9 cellular contexts compared by ENCODE assay signal in the genomic region with DNA sequence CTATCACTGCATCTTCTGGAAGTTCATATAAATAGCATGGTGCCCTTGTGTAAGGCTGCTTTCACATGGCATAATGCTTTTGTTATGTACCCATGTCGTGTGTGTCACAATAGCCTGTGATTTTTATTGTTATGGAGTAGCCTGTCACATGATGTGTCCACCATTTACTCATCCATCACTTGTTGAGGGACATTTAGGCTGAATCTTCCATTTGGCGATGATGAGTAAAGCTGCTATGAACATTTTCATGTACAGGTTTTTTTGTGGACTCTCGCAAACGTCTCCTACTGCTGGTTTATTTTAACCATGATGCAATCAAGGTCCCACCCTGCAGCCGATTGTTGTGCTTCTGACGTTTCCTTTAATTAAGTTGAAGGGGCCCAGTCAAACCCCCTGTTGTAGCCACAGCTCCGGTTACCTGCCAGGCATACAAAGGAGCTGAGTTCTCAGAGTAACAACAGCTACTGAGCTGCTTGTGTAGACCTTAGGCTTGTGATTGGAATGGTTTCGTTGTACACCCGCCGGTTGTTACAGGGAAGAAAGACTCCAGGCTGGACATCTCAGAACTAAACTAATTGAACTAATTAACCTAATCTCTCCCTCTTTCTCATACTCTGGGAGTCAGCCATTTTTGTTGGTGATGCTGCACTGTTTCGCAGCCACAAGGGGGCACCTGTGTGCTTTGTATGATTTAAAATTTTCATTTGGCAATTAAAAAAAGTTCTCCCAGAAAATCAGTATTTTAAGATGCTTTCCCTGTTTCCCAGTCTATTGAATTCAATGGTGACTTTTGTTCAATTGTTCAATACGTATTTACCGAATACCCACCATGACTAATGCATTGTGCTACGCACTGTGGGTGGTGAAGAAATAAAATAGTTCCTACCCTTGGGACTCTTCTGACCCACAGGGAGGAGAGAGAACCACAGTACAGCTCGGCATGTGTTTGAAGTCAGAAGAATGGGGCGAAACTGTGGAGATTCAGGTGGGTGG.
DNase-seq lines count a peak whose midpoint lies in the region; ATAC-seq and TF ChIP-seq lines count a peak whose summit lies in the region.
"Had no signal": no experiment of that assay in that cellular context is flagged by ENCODE, and none has a peak within 500 bp of the region (broad histone marks: within the 10 kb centered on the region; RNA-seq: fewer than 3 reads in every experiment).

No MANE protein-coding gene starts in this region.

- no peak for TF ChIP-seq POLR2A in stomach (IDR thresholded peaks at IDR 0.05)

- TF ChIP-seq CTCF in mesothelial cell of epicardium (IDR thresholded peaks at IDR 0.05; ENCODE audit: unreplicated experiment), result peak; percentile 97
- peak in 5 of 7 experiments; percentile 70 to 95 (median 87) for TF ChIP-seq CTCF in stomach (IDR thresholded peaks at IDR 0.05)

- intact Hi-C loops in activated CD4-positive, alpha-beta T cell treated with anti-CD3 and anti-CD28 coated beads for 36 hours (cut with DNase I, micrococcal nuclease), result loop anchor here (1.0 to 2.0 kb wide), 4 partner anchors 285 to 862 kb away; no protein-coding TSS in a partner anchor
- intact Hi-C loops in stomach (cut with DNase I; ENCODE audit: low total_unique reads), result loop anchor here (5.0 kb wide), 1 partner anchor 736 kb away; no protein-coding TSS in a partner anchor

- CTCF ChIA-PET in activated CD4-positive, alpha-beta T cell treated with anti-CD3 and anti-CD28 coated beads for 36 hours (lab: Charles Lee), result interaction anchor here (0.6 to 2.4 kb wide), 22 partner anchors 10 to 1008 kb away, joined by 3 to 14 read pairs (median 3); no protein-coding TSS in a partner anchor

- no peak overlapping the region for H3K4me3 ChIP-seq in stomach

- DNase-seq in SHP77 (lab: John Stamatoyannopoulos, UW) (peak; percentile 44 to 48), SHP77 treated with DMSO at 0.1 percent for 48 hours (lab: John Stamatoyannopoulos, UW) (no peak), NCI-H1694 (lab: John Stamatoyannopoulos, UW) (peak; percentile 39), mesothelial cell of epicardium (ENCODE audit: low spot score in 2 of 2, unreplicated experiment in 2 of 2) (peak in 1 of 2 experiments; percentile 62), stomach (peak; percentile 50)
- peak; percentile 65 for DNase-seq in activated CD4-positive, alpha-beta T cell treated with anti-CD3 and anti-CD28 coated beads for 36 hours
- peak; percentile 10 for DNase-seq in effector CD8-positive, alpha-beta T cell (lab: John Stamatoyannopoulos, UW)

- H3K4me3 Mint-ChIP-seq in activated CD4-positive, alpha-beta T cell treated with anti-CD3 and anti-CD28 coated beads for 36 hours, result no peak overlapping the region
- H3K4me3 Mint-ChIP-seq in mesothelial cell of epicardium, result no peak overlapping the region

- H3K4me1 Mint-ChIP-seq in activated CD4-positive, alpha-beta T cell treated with anti-CD3 and anti-CD28 coated beads for 36 hours, result no peaks in the 10 kb centered on the region
- H3K4me1 Mint-ChIP-seq in mesothelial cell of epicardium, result peaks cover 12% of the 10 kb centered on the region

- POLR2A ChIA-PET in activated CD4-positive, alpha-beta T cell treated with anti-CD3 and anti-CD28 coated beads for 36 hours (lab: Charles Lee), result no interaction called here

- no peak for TF ChIP-seq EP300 in stomach (IDR thresholded peaks at IDR 0.05)

- ATAC-seq in activated CD4-positive, alpha-beta T cell treated with anti-CD3 and anti-CD28 coated beads for 36 hours, result no peak
- no peak for ATAC-seq in GM21529 (IDR thresholded peaks at IDR 0.05; ENCODE audit: unreplicated experiment)

- WGBS in stomach, 5 donors, result 37 to 42% (median 41%) methylated on average over 16 of the region's 16 CpGs

- H3K27ac ChIP-seq in stomach, result no peak overlapping the region
- H3K27ac ChIP-seq: epithelial cell of prostate had no signal

- no peaks in the 10 kb centered on the region for H3K9me3 Mint-ChIP-seq in activated CD4-positive, alpha-beta T cell treated with anti-CD3 and anti-CD28 coated beads for 36 hours (ENCODE audit: low read depth)
- H3K9me3 Mint-ChIP-seq in mesothelial cell of epicardium, result no peaks in the 10 kb centered on the region

- peaks cover 0 to 4% (median 0%) of the 10 kb centered on the region in 4 donors for H3K4me1 ChIP-seq in stomach

- H3K27me3 Mint-ChIP-seq in activated CD4-positive, alpha-beta T cell treated with anti-CD3 and anti-CD28 coated beads for 36 hours, result peaks cover 4% of the 10 kb centered on the region
- H3K27me3 Mint-ChIP-seq in mesothelial cell of epicardium (ENCODE audit: low read depth), result no peaks in the 10 kb centered on the region

- H3K27me3 ChIP-seq in stomach, result no peaks in the 10 kb centered on the region

- no peaks in the 10 kb centered on the region for H3K36me3 Mint-ChIP-seq in activated CD4-positive, alpha-beta T cell treated with anti-CD3 and anti-CD28 coated beads for 36 hours (ENCODE audit: low read depth)
- H3K36me3 Mint-ChIP-seq in mesothelial cell of epicardium, result no peaks in the 10 kb centered on the region

- no peaks in the 10 kb centered on the region for H3K36me3 ChIP-seq in stomach

- no peak overlapping the region for H3K27ac Mint-ChIP-seq in activated CD4-positive, alpha-beta T cell treated with anti-CD3 and anti-CD28 coated beads for 36 hours
- peak overlapping the region; percentile 1 for H3K27ac Mint-ChIP-seq in mesothelial cell of epicardium

- no peaks in the 10 kb centered on the region for H3K9me3 ChIP-seq in stomach
